ENCODE assay signal across 10 cellular contexts in genomic region chr11:118605116-118605867, GRCh38. TPM values are rescaled to one million over a fixed set of nuclear protein-coding genes. Genes with fewer than 3 reads are reported as not detected.
A peak's percentile ranks its signal among the peaks of the same experiment; 100 is the strongest.
DNase-seq lines count a peak whose midpoint lies in the region; ATAC-seq and TF ChIP-seq lines count a peak whose summit lies in the region.
"Had no signal": no experiment of that assay in that cellular context is flagged by ENCODE, and none has a peak within 500 bp of the region (broad histone marks: within the 10 kb centered on the region; RNA-seq: fewer than 3 reads in every experiment).

No MANE protein-coding gene starts in this region.

- H3K4me1 ChIP-seq in Peyer's patch, result peaks cover 0 to 50% (median 21%) of the 10 kb centered on the region in 4 donors
- H3K4me1 ChIP-seq in ovary (ENCODE audit: insufficient read depth), result peaks cover 17% of the 10 kb centered on the region

- TF ChIP-seq EP300 in ovary (IDR thresholded peaks at IDR 0.05), result peak; percentile 91

- ATAC-seq in HG02759 (IDR thresholded peaks at IDR 0.05; ENCODE audit: unreplicated experiment) (no peak), HG02885 (IDR thresholded peaks at IDR 0.05; ENCODE audit: poor library complexity, unreplicated experiment) (no peak)
- ATAC-seq: activated naive CD8-positive, alpha-beta T cell treated with anti-CD3 and anti-CD28 coated beads, Interleukin-2, amount 50 U/mL, for 24 hours had no signal

- TF ChIP-seq POLR2A in Peyer's patch (IDR thresholded peaks at IDR 0.05), result peak in 1 of 2 donors; percentile 33
- peak; percentile 27 for TF ChIP-seq POLR2A in ovary (IDR thresholded peaks at IDR 0.05)

- 2 to 8% (median 3%) methylated on average over 10 of the region's 10 CpGs for WGBS in ovary, 3 donors

- intact Hi-C loops in ovary (cut with DNase I), result no loop called here

- TF ChIP-seq CTCF in Peyer's patch (IDR thresholded peaks at IDR 0.05) (no peak), ovary (IDR thresholded peaks at IDR 0.05) (no peak)

- H3K27me3 ChIP-seq in Peyer's patch (no peaks in the 10 kb centered on the region), ovary (no peaks in the 10 kb centered on the region)

- H3K27ac ChIP-seq in Peyer's patch, result peak overlapping the region; percentile 46 to 89 (median 80)
- peak overlapping the region; percentile 32 to 87 for H3K27ac ChIP-seq in ovary

- DNase-seq in AG08396 (ENCODE audit: low spot score) (peak; percentile 75), Peyer's patch (peak in 2 of 3 donors; percentile 22 to 70), globus pallidus (ENCODE audit: low spot score) (peak; percentile 76), ovary (peak; percentile 87 to 94 (median 87)), NCI-H1417 treated with DMSO at 0.1 percent for 48 hours (lab: John Stamatoyannopoulos, UW) (no peak), LoVo (ENCODE audit: low spot score) (no peak)
- DNase-seq: activated naive CD8-positive, alpha-beta T cell treated with anti-CD3 and anti-CD28 coated beads, Interleukin-2, amount 50 U/mL, for 24 hours; right lobe of liver had no signal

- H3K36me3 ChIP-seq in Peyer's patch (peaks cover 0 to 21% (median 0%) of the 10 kb centered on the region in 3 donors), ovary (no peaks in the 10 kb centered on the region)

- H3K4me3 ChIP-seq in Peyer's patch (no peak overlapping the region), ovary (no peak overlapping the region)
- H3K4me3 ChIP-seq: right lobe of liver had no signal

- H3K9me3 ChIP-seq in Peyer's patch, result no peaks in the 10 kb centered on the region
- no peaks in the 10 kb centered on the region for H3K9me3 ChIP-seq in ovary
- H3K9me3 ChIP-seq: right lobe of liver had no signal

RNA-seq across cellular contexts. Expression of gene PHLDB1, which starts 2.1 kb away (rescaled TPM):
- total RNA-seq in Peyer's patch (100 to 1,000 TPM in 2 of 4 donors, 10 to 100 TPM in 2; 32.4 to 380 (median 93.8) TPM), ovary (100 to 1,000 TPM in 5 of 7 donors, 10 to 100 TPM in 2; 69.4 to 265 (median 139) TPM)
- 10 to 100 TPM; 46.2 to 73.7 TPM for polyA plus RNA-seq in ovary

RNA-seq across cellular contexts. Expression of gene ARCN1, which starts 33.1 kb away (rescaled TPM):
- total RNA-seq in Peyer's patch, result 100 to 1,000 TPM in 2 of 4 donors, 10 to 100 TPM in 2; 54.5 to 116 (median 91.0) TPM
- 100 to 1,000 TPM in 5 of 7 donors, 10 to 100 TPM in 2; 60.2 to 151 (median 125) TPM for total RNA-seq in ovary
- polyA plus RNA-seq in ovary, result 100 to 1,000 TPM in 1 of 2 donors, 10 to 100 TPM in 1; 67.3 to 154 TPM

RNA-seq across cellular contexts. Expression of gene IFT46, which starts 39.6 kb away (rescaled TPM):
- total RNA-seq in Peyer's patch, result 10 to 100 TPM; 12.5 to 32.2 (median 14.4) TPM
- total RNA-seq in ovary, result 10 to 100 TPM; 22.2 to 42.6 (median 27.9) TPM
- polyA plus RNA-seq in ovary, result 10 to 100 TPM; 22.8 to 53.1 TPM

Comparison
In these comparisons a context has a peak if more than half of its experiments do, and no peak if none do; other contexts are left out.
1. DNase-seq: peak in AG08396 (single experiment), Peyer's patch (2 of 3), globus pallidus (single experiment) and ovary (5 of 5); none in NCI-H1417 treated with DMSO at 0.1 percent for 48 hours (single experiment) and LoVo (single experiment).